ENCODE assay signal across 7 cellular contexts in genomic region chr16:25512041-25512440, GRCh38.
"Had no signal": no experiment of that assay in that cellular context is flagged by ENCODE, and none has a peak within 500 bp of the region (broad histone marks: within the 10 kb centered on the region; RNA-seq: fewer than 3 reads in every experiment).

No MANE protein-coding gene starts in this region.

- ATAC-seq: HCT116, K562 had no signal

- H3K4me3 Mint-ChIP-seq: HFFc6 had no signal

- H3K27ac Mint-ChIP-seq: HFFc6 had no signal

- DNase-seq: GM23248, GOT3, H7, HFFc6, IMR-90 had no signal
